In genomic region chr18:24837065-24837464, GRCh38 we compare ENCODE assay signal across 17 cellular contexts.
DNase-seq lines count a peak whose midpoint lies in the region; ATAC-seq lines count a peak whose summit lies in the region.
"Had no signal": no experiment of that assay in that cellular context is flagged by ENCODE, and none has a peak within 500 bp of the region (broad histone marks: within the 10 kb centered on the region; RNA-seq: fewer than 3 reads in every experiment).

No MANE protein-coding gene starts in this region.

- no peaks in the 10 kb centered on the region for H3K36me3 ChIP-seq in MG63
- H3K36me3 ChIP-seq: vagina had no signal

- peaks cover 3% of the 10 kb centered on the region; the same call in 1 of the 2 replicates for H3K27me3 ChIP-seq in MG63
- H3K27me3 ChIP-seq: vagina had no signal

- no peak overlapping the region for H3K4me3 ChIP-seq in MG63
- H3K4me3 ChIP-seq: vagina had no signal

- ATAC-seq in GM19463 (IDR thresholded peaks at IDR 0.05; ENCODE audit: unreplicated experiment) (no peak), HG03439 (IDR thresholded peaks at IDR 0.05; ENCODE audit: unreplicated experiment) (no peak)
- ATAC-seq: activated T-cell treated with anti-CD3 and anti-CD28 coated beads, Interleukin-2, amount 50 U/mL, for 72 hours; HepG2; T-helper 17 cell had no signal

- H3K9me3 ChIP-seq in MG63 = no peaks in the 10 kb centered on the region
- H3K9me3 ChIP-seq: vagina had no signal

- DNase-seq in EH (ENCODE audit: low read depth) (peak; percentile 94), MG63 (peak; percentile 69), fibroblast of gingiva (ENCODE audit: low read depth) (peak; percentile 49), retina (peak; percentile 19), NCI-H2196 (lab: John Stamatoyannopoulos, UW; ENCODE audit: unreplicated experiment) (no peak)
- no peak for DNase-seq in activated effector memory CD4-positive, alpha-beta T cell treated with anti-CD3 and anti-CD28 coated beads, Interleukin-2, amount 50 U/mL, for 16 hours
- DNase-seq: activated CD4-positive, alpha-beta T cell treated with anti-CD3 and anti-CD28 coated beads for 48 hours; activated T-cell treated with anti-CD3 and anti-CD28 coated beads, Interleukin-2, amount 50 U/mL, for 72 hours; aorta; NCI-H1436; NCI-H526; stimulated activated CD4-positive, alpha-beta T cell treated with anti-CD3 and anti-CD28 coated beads, Interleukin-4, amount 100 ng/mL, for 24 hours; T-helper 17 cell had no signal

Comparison
In these comparisons a context has a peak if more than half of its experiments do, and no peak if none do; other contexts are left out.
1. DNase-seq: peak in EH (single experiment), MG63 (single experiment), fibroblast of gingiva (single experiment) and retina (single experiment); none in activated effector memory CD4-positive, alpha-beta T cell treated with anti-CD3 and anti-CD28 coated beads, Interleukin-2, amount 50 U/mL, for 16 hours (single experiment) and NCI-H2196 (single experiment).